ENCODE assay signal across 16 cellular contexts in the genomic region with DNA sequence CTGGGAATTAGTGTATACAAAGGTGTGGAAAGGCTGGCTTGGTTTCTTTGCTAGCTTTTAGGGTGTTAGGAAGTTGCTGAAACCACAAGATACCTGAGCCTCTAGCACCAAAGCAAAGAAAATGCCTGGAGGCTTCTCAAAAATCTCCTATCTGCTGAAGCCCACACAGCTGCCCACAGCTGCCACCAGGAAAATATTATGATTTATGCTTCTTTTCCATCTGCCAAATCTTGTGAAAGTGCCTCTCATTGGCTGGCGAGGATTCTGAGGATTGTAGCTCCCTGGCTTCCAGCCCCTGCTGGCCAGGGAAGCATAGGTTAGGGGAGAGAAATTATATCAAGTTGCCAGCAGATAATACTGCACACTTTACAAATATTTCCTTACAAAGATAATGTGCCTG.
A peak's percentile ranks its signal among the peaks of the same experiment; 100 is the strongest.
DNase-seq lines count a peak whose midpoint lies in the region; ATAC-seq and TF ChIP-seq lines count a peak whose summit lies in the region.
"Had no signal": no experiment of that assay in that cellular context is flagged by ENCODE, and none has a peak within 500 bp of the region (broad histone marks: within the 10 kb centered on the region; RNA-seq: fewer than 3 reads in every experiment).

No MANE protein-coding gene starts in this region.

- H3K27me3 Mint-ChIP-seq in activated T-cell treated with anti-CD3 and anti-CD28 coated beads, Interleukin-2, amount 50 U/mL, for 72 hours (ENCODE audit: low read depth): peaks cover 15% of the 10 kb centered on the region

- H3K79me2 ChIP-seq in PC-9 (ENCODE audit: low read depth) (peaks cover 71% of the 10 kb centered on the region), fibroblast of lung (ENCODE audit: control insufficient read depth, insufficient read depth, low read length) (no peaks in the 10 kb centered on the region)

- no peak overlapping the region for H2AFZ ChIP-seq in PC-9
- no peak overlapping the region for H2AFZ ChIP-seq in fibroblast of lung (ENCODE audit: low read length)

- peak overlapping the region; percentile 50 for H3K27ac ChIP-seq in PC-9
- H3K27ac ChIP-seq in fibroblast of lung (ENCODE audit: insufficient read depth, low read length): no peak overlapping the region
- H3K27ac ChIP-seq: esophagus muscularis mucosa, thoracic aorta had no signal

- H3K27ac Mint-ChIP-seq in activated T-cell treated with anti-CD3 and anti-CD28 coated beads, Interleukin-2, amount 50 U/mL, for 72 hours: no peak overlapping the region
- H3K27ac Mint-ChIP-seq: T-helper 1 cell treated with Interleukin-12 subunit alpha and Interleukin-12 subunit beta and Interleukin-4 antibody, amounts not matched to agents 30 μg/mL and 1 μg/mL, for 36 hours had no signal

- TF ChIP-seq CTCF in PC-9 (conservative IDR thresholded peaks at IDR 0.05) (peak; percentile 32; the same call in 1 of the 2 replicates), fibroblast of lung (conservative IDR thresholded peaks at IDR 0.05 in 1 of 2, IDR thresholded peaks at IDR 0.05 in 1 of 2; ENCODE audit: low read depth in 1 of 2, low read length in 2 of 2) (peak; percentile 4 to 38), retinal pigment epithelial cell (conservative IDR thresholded peaks at IDR 0.05; ENCODE audit: low read depth, low read length) (peak; percentile 35)

- H3F3A ChIP-seq in PC-9 (ENCODE audit: insufficient read depth, low read depth): peaks cover 42% of the 10 kb centered on the region

- no peaks in the 10 kb centered on the region for H3K9me2 ChIP-seq in PC-9 (ENCODE audit: insufficient read depth)

- H3K27me3 ChIP-seq in PC-9 (ENCODE audit: insufficient read depth, low read depth) (no peaks in the 10 kb centered on the region), fibroblast of lung (ENCODE audit: control insufficient read depth, insufficient read depth, low read length) (no peaks in the 10 kb centered on the region)
- H3K27me3 ChIP-seq: esophagus muscularis mucosa had no signal

- H3K9me3 Mint-ChIP-seq in activated T-cell treated with anti-CD3 and anti-CD28 coated beads, Interleukin-2, amount 50 U/mL, for 72 hours: no peaks in the 10 kb centered on the region
- H3K9me3 Mint-ChIP-seq: T-helper 1 cell treated with Interleukin-12 subunit alpha and Interleukin-12 subunit beta and Interleukin-4 antibody, amounts not matched to agents 30 μg/mL and 1 μg/mL, for 36 hours had no signal

- no peaks in the 10 kb centered on the region for H3K4me1 Mint-ChIP-seq in activated T-cell treated with anti-CD3 and anti-CD28 coated beads, Interleukin-2, amount 50 U/mL, for 72 hours (ENCODE audit: low read depth)

- intact Hi-C loops in PC-9 (cut with micrococcal nuclease; ENCODE audit: unreplicated experiment): no loop called here

- POLR2A ChIA-PET in PC-9 (lab: Charles Lee; ENCODE audit: unreplicated experiment): interaction anchor here (0.6 to 0.8 kb wide), 3 partner anchors 18 to 42 kb away, joined by 3 to 4 read pairs (median 4); no protein-coding TSS in a partner anchor

- H3K4me1 ChIP-seq in PC-9 (replicated peaks; ENCODE audit: insufficient read depth) (peaks cover 67% of the 10 kb centered on the region), fibroblast of lung (ENCODE audit: control insufficient read depth, extremely low read depth, insufficient read depth, low read length) (peaks cover 2% of the 10 kb centered on the region)

- BruUV-seq in PC-9 (replicated peaks; lab: Mats Ljungman, UMichigan): no TSS peak

- H3K36me3 Mint-ChIP-seq in activated T-cell treated with anti-CD3 and anti-CD28 coated beads, Interleukin-2, amount 50 U/mL, for 72 hours (ENCODE audit: insufficient read depth in 2 of 2): no peaks in the 10 kb centered on the region

- H3K4me3 Mint-ChIP-seq in activated T-cell treated with anti-CD3 and anti-CD28 coated beads, Interleukin-2, amount 50 U/mL, for 72 hours: no peak overlapping the region
- H3K4me3 Mint-ChIP-seq: T-helper 1 cell treated with Interleukin-12 subunit alpha and Interleukin-12 subunit beta and Interleukin-4 antibody, amounts not matched to agents 30 μg/mL and 1 μg/mL, for 36 hours had no signal

- H3K9me3 ChIP-seq in PC-9 (ENCODE audit: insufficient read depth, low read depth): no peaks in the 10 kb centered on the region
- H3K9me3 ChIP-seq in fibroblast of lung (ENCODE audit: control insufficient read depth, insufficient read depth, low read depth, low read length): no peaks in the 10 kb centered on the region
- H3K9me3 ChIP-seq: esophagus muscularis mucosa, mucosa of descending colon, thoracic aorta had no signal

- H3K4me3 ChIP-seq in PC-9: no peak overlapping the region
- no peak overlapping the region for H3K4me3 ChIP-seq in fibroblast of lung (replicated peaks in 1 of 4; ENCODE audit: control extremely low read depth in 1 of 4, insufficient read depth in 1 of 4, low read depth in 3 of 4, low read length in 4 of 4)
- H3K4me3 ChIP-seq in retinal pigment epithelial cell (ENCODE audit: low read length): no peak overlapping the region
- H3K4me3 ChIP-seq: esophagus muscularis mucosa, mucosa of descending colon, thoracic aorta had no signal

- H3K9ac ChIP-seq in fibroblast of lung (ENCODE audit: insufficient read depth, low read length): no peak overlapping the region

- DNase-seq in NCI-H1105 treated with DMSO at 0.1 percent for 48 hours (lab: John Stamatoyannopoulos, UW) (peak; percentile 13), NCI-H1105 (lab: John Stamatoyannopoulos, UW) (no peak), PC-9 (peak; percentile 49 to 76), fibroblast of lung (ENCODE audit: low read depth in 2 of 2) (peak in 1 of 2 donors; percentile 59), retinal pigment epithelial cell (ENCODE audit: low read depth) (no peak), NCI-H1930 (lab: John Stamatoyannopoulos, UW) (no peak), NCI-H2081 (lab: John Stamatoyannopoulos, UW) (no peak)
- DNase-seq in activated T-cell treated with anti-CD3 and anti-CD28 coated beads, Interleukin-2, amount 50 U/mL, for 72 hours: no peak
- DNase-seq: 8988T, activated gamma-delta T cell treated with Interleukin-2 at 50 U/mL for 16 hours, KBM-7, mucosa of descending colon, NCI-H2081 treated with DMSO at 0.1 percent for 48 hours had no signal

- H3K36me3 ChIP-seq in PC-9 (ENCODE audit: low read depth) (no peaks in the 10 kb centered on the region), fibroblast of lung (ENCODE audit: control insufficient read depth, insufficient read depth, low read length) (no peaks in the 10 kb centered on the region)
- H3K36me3 ChIP-seq: esophagus muscularis mucosa, thoracic aorta had no signal

- H3K4me2 ChIP-seq in PC-9: peak overlapping the region; percentile 39
- no peak overlapping the region for H3K4me2 ChIP-seq in fibroblast of lung (ENCODE audit: extremely low read depth, insufficient read depth, low read length)

- CTCF ChIA-PET in PC-9 (lab: Charles Lee): interaction anchor here (0.9 kb wide), 1 partner anchor 58 kb away, joined by 4 read pairs; no protein-coding TSS in a partner anchor

- H4K20me1 ChIP-seq in PC-9 (ENCODE audit: insufficient read depth) (no peaks in the 10 kb centered on the region), fibroblast of lung (ENCODE audit: control insufficient read depth, extremely low read depth, insufficient read depth, low read length) (no peaks in the 10 kb centered on the region)

- ATAC-seq in activated T-cell treated with anti-CD3 and anti-CD28 coated beads, Interleukin-2, amount 50 U/mL, for 72 hours (replicated peaks in 1 of 2): no peak
- ATAC-seq: mucosa of descending colon had no signal

Comparison
In these comparisons a context has a peak if more than half of its experiments do, and no peak if none do; other contexts are left out.
1. DNase-seq: peak in NCI-H1105 treated with DMSO at 0.1 percent for 48 hours (single experiment) and PC-9 (2 of 2); none in NCI-H1105 (single experiment), retinal pigment epithelial cell (single experiment), NCI-H1930 (0 of 2), NCI-H2081 (0 of 2) and activated T-cell treated with anti-CD3 and anti-CD28 coated beads, Interleukin-2, amount 50 U/mL, for 72 hours (0 of 2).
2. Peak in every context shown above with its lines, with median percentiles within 50 percentile points of each other: CTCF ChIP-seq.